10 cellular contexts compared by ENCODE assay signal in genomic region chr2:239253705-239254104, GRCh38.
A peak's percentile ranks its signal among the peaks of the same experiment; 100 is the strongest.
DNase-seq lines count a peak whose midpoint lies in the region; ATAC-seq and TF ChIP-seq lines count a peak whose summit lies in the region.
"Had no signal": no experiment of that assay in that cellular context is flagged by ENCODE, and none has a peak within 500 bp of the region (broad histone marks: within the 10 kb centered on the region; RNA-seq: fewer than 3 reads in every experiment).

No MANE protein-coding gene starts in this region.

- no peak for DNase-seq in CD4-positive, alpha-beta T cell
- peak; percentile 66 for DNase-seq in coronary artery (ENCODE audit: low spot score)
- DNase-seq in osteoblast (ENCODE audit: insufficient read length, low spot score, missing footprints) = peak; percentile 47
- DNase-seq in inferior parietal cortex (ENCODE audit: extremely low spot score) = no peak
- no peak for DNase-seq in KBM-7
- no peak for DNase-seq in kidney tubule cell (ENCODE audit: low spot score)
- DNase-seq: activated naive CD8-positive, alpha-beta T cell treated with anti-CD3 and anti-CD28 coated beads, Interleukin-2, amount 10 ng/mL, durations not matched to agents 7 days and 5 days; COR-L47; NCI-H1930 had no signal

- no peak overlapping the region for H2AFZ ChIP-seq in osteoblast (ENCODE audit: low read length)

- peaks cover 4% of the 10 kb centered on the region for H4K20me1 ChIP-seq in osteoblast (ENCODE audit: insufficient read depth, low read length)

- peaks cover 9% of the 10 kb centered on the region for H3K4me1 ChIP-seq in osteoblast (ENCODE audit: insufficient read depth, low read length)

- H3K4me1 Mint-ChIP-seq in CD4-positive, alpha-beta T cell (ENCODE audit: low read depth) = peaks cover 80% of the 10 kb centered on the region

- no peak for TF ChIP-seq CTCF in CD4-positive, alpha-beta T cell (IDR thresholded peaks at IDR 0.05)
- TF ChIP-seq CTCF in coronary artery (IDR thresholded peaks at IDR 0.05) (no peak), osteoblast (IDR thresholded peaks at IDR 0.05; ENCODE audit: extremely low read depth, low read depth, low read length) (no peak)

- H3K9me3 Mint-ChIP-seq in CD4-positive, alpha-beta T cell = peaks cover 8% of the 10 kb centered on the region

- no peaks in the 10 kb centered on the region for H3K27me3 ChIP-seq in CD4-positive, alpha-beta T cell (ENCODE audit: control insufficient read depth, insufficient read depth, low read length)
- H3K27me3 ChIP-seq in osteoblast (ENCODE audit: insufficient read depth, low read length) = no peaks in the 10 kb centered on the region

- H3K27me3 Mint-ChIP-seq in CD4-positive, alpha-beta T cell = no peaks in the 10 kb centered on the region

- intact Hi-C loops in CD4-positive, alpha-beta T cell (cut with DNase I, micrococcal nuclease) = no loop called here

- H3K4me3 ChIP-seq in coronary artery (no peak overlapping the region), osteoblast (ENCODE audit: insufficient read depth, low read length) (no peak overlapping the region)

- H3K79me2 ChIP-seq in osteoblast (ENCODE audit: insufficient read depth, low read length) = peaks cover 21% of the 10 kb centered on the region

- POLR2A ChIA-PET in CD4-positive, alpha-beta T cell (lab: Charles Lee) = interaction anchor here (1.1 to 1.6 kb wide), 3 partner anchors 10 to 148 kb away, joined by 3 to 8 read pairs (median 4); partner anchors contain the start of gene HDAC4

- in situ Hi-C loops in KBM-7 (cut with MboI; ENCODE audit: low pct_unique_long_range_greater_than_20kb, low sequenced_read_pairs) = no loop called here

- no peak for ATAC-seq in CD4-positive, alpha-beta T cell (ENCODE audit: poor library complexity)
- ATAC-seq in HG02884 (IDR thresholded peaks at IDR 0.05; ENCODE audit: unreplicated experiment) = peak; percentile 17

- peak overlapping the region; percentile 45 for H3K27ac Mint-ChIP-seq in CD4-positive, alpha-beta T cell

- H3K27ac ChIP-seq in CD4-positive, alpha-beta T cell (ENCODE audit: low read depth, low read length) = no peak overlapping the region
- H3K27ac ChIP-seq in coronary artery (no peak overlapping the region), osteoblast (ENCODE audit: low read depth, low read length) (no peak overlapping the region)

- CTCF ChIA-PET in CD4-positive, alpha-beta T cell (lab: Charles Lee) = interaction anchor here (1.1 kb wide), 1 partner anchor 12 kb away, joined by 3 read pairs; no protein-coding TSS in a partner anchor

- H3K9me3 ChIP-seq in CD4-positive, alpha-beta T cell (ENCODE audit: control insufficient read depth, low read length) = no peaks in the 10 kb centered on the region
- no peaks in the 10 kb centered on the region for H3K9me3 ChIP-seq in osteoblast (ENCODE audit: low read depth, low read length)

- peak overlapping the region; percentile 81 for H3K4me3 Mint-ChIP-seq in CD4-positive, alpha-beta T cell

- H3K4me2 ChIP-seq in osteoblast (ENCODE audit: insufficient read depth, low read length) = no peak overlapping the region

- H3K36me3 ChIP-seq in osteoblast (ENCODE audit: insufficient read depth, low read length) = no peaks in the 10 kb centered on the region

- peaks cover 38% of the 10 kb centered on the region for H3K36me3 Mint-ChIP-seq in CD4-positive, alpha-beta T cell (ENCODE audit: low read depth)

Comparison
In these comparisons a context has a peak if more than half of its experiments do, and no peak if none do; other contexts are left out.
1. DNase-seq: peak in coronary artery (single experiment) and osteoblast (single experiment); none in CD4-positive, alpha-beta T cell (0 of 10), inferior parietal cortex (single experiment), KBM-7 (single experiment) and kidney tubule cell (single experiment).